ENCODE assay signal across 20 cellular contexts in the genomic region with DNA sequence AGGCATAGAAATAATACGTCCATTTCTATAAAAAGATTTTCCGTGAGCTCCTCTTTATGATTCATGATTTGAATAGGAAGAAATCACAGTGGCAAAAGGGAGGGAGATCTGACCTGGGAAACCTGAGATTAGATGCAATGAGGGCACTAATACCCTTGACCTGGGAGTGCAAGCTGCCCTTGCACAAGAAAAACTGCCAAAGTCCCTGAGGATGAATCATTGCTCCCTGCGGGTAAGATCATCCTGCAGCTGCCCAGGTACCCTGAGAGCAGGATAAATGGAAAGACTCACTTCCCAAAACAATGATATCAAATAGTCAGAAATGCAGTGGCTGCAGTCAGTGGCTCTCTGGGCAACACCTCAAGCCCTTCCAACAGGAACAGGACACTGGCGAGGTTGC. TPM values are rescaled to one million over a fixed set of nuclear protein-coding genes. Genes with fewer than 3 reads are reported as not detected.
DNase-seq lines count a peak whose midpoint lies in the region; ATAC-seq and TF ChIP-seq lines count a peak whose summit lies in the region.
"Had no signal": no experiment of that assay in that cellular context is flagged by ENCODE, and none has a peak within 500 bp of the region (broad histone marks: within the 10 kb centered on the region; RNA-seq: fewer than 3 reads in every experiment).

No MANE protein-coding gene starts in this region.

- no peak overlapping the region for H2BK5ac ChIP-seq in trophoblast cell (ENCODE audit: low read depth, low read length, poor library complexity)

- H2AK5ac ChIP-seq in trophoblast cell (ENCODE audit: low read length): no peak overlapping the region

- H3K27me3 ChIP-seq in heart right ventricle (no peaks in the 10 kb centered on the region), trophoblast cell (ENCODE audit: insufficient read depth, low read length) (no peaks in the 10 kb centered on the region)
- H3K27me3 ChIP-seq in effector memory CD4-positive, alpha-beta T cell (replicated peaks; ENCODE audit: control insufficient read depth, insufficient read depth, low read length, poor library complexity, severe bottlenecking): no peaks in the 10 kb centered on the region

- H3K36me3 ChIP-seq in heart right ventricle (peaks cover 0 to 51% (median 28%) of the 10 kb centered on the region in 9 donors), trophoblast cell (ENCODE audit: control insufficient read depth in 1 of 2, insufficient read depth in 2 of 2, low read length in 2 of 2) (peaks cover 21 to 37% of the 10 kb centered on the region in 2 experiments)
- no peaks in the 10 kb centered on the region for H3K36me3 ChIP-seq in effector memory CD4-positive, alpha-beta T cell (ENCODE audit: control insufficient read depth, insufficient read depth, low read length)

- 45 to 63% methylated on average over 4 of the region's 4 CpGs for WGBS in heart right ventricle, 2 donors
- no CpG with 5 or more reads among the region's 4 CpGs for WGBS in trophoblast cell (ENCODE audit: extremely low coverage, insufficient coverage, insufficient read length)

- H3K23ac ChIP-seq in trophoblast cell (ENCODE audit: low read length): no peak overlapping the region

- H3K9me3 ChIP-seq in heart right ventricle (no peaks in the 10 kb centered on the region), trophoblast cell (ENCODE audit: insufficient read depth, low read depth, low read length) (no peaks in the 10 kb centered on the region)
- H3K9me3 ChIP-seq in effector memory CD4-positive, alpha-beta T cell (ENCODE audit: control insufficient read depth, low read length): no peaks in the 10 kb centered on the region

- peak overlapping the region; percentile 17 to 95 (median 62) for H3K27ac ChIP-seq in heart right ventricle
- no peak overlapping the region for H3K27ac ChIP-seq in trophoblast cell (ENCODE audit: low read depth, low read length)
- no peak overlapping the region for H3K27ac ChIP-seq in effector memory CD4-positive, alpha-beta T cell (ENCODE audit: insufficient read depth, low read length, poor library complexity, severe bottlenecking)

- H2BK120ac ChIP-seq in trophoblast cell (ENCODE audit: insufficient read depth, low read length, poor library complexity): no peak overlapping the region

- no peak overlapping the region for H4K8ac ChIP-seq in trophoblast cell (ENCODE audit: low read depth, low read length)

- peak overlapping the region; percentile 64 for H3K4ac ChIP-seq in trophoblast cell (ENCODE audit: low read depth, low read length)

- H4K91ac ChIP-seq in trophoblast cell (ENCODE audit: low read depth, low read length): no peak overlapping the region

- peak in 3 of 8 donors; percentile 2 to 7 (median 4) for ATAC-seq in heart right ventricle
- ATAC-seq: activated CD8-positive, alpha-beta T cell treated with anti-CD3 and anti-CD28 coated beads for 36 hours; activated naive CD4-positive, alpha-beta T cell treated with anti-CD3 and anti-CD28 coated beads, Interleukin-2, amount 50 U/mL, for 72 hours; activated T-cell treated with anti-CD3 and anti-CD28 coated beads, Interleukin-2, amount 50 U/mL, for 4 hours; WTC11 had no signal

- H3K4me3 ChIP-seq in heart right ventricle: no peak overlapping the region
- no peak overlapping the region for H3K4me3 ChIP-seq in trophoblast cell (ENCODE audit: low read depth, low read length)
- H3K4me3 ChIP-seq in effector memory CD4-positive, alpha-beta T cell (ENCODE audit: insufficient read depth, low read depth, low read length, poor library complexity, severe bottlenecking): no peak overlapping the region

- no peak overlapping the region for H3K18ac ChIP-seq in trophoblast cell (ENCODE audit: low read length)

- no peak overlapping the region for H3K14ac ChIP-seq in trophoblast cell (ENCODE audit: low read length)

- no peak overlapping the region for H3K9ac ChIP-seq in trophoblast cell (ENCODE audit: low read length)

- intact Hi-C loops in heart right ventricle (cut with DNase I): loop anchor here in 1 of 10 donors (5.0 kb wide), 1 partner anchor 110 kb away; no protein-coding TSS in a partner anchor

- no peak overlapping the region for H2AFZ ChIP-seq in trophoblast cell (ENCODE audit: insufficient read depth, low read length, poor library complexity)

- no peak overlapping the region for H4K12ac ChIP-seq in trophoblast cell (ENCODE audit: low read depth, low read length)

- peaks cover 20 to 100% (median 70%) of the 10 kb centered on the region in 9 donors for H3K4me1 ChIP-seq in heart right ventricle
- peaks cover 2 to 7% of the 10 kb centered on the region in 2 experiments for H3K4me1 ChIP-seq in trophoblast cell (ENCODE audit: control insufficient read depth in 1 of 2, insufficient read depth in 2 of 2, low read length in 2 of 2)
- no peaks in the 10 kb centered on the region for H3K4me1 ChIP-seq in effector memory CD4-positive, alpha-beta T cell (ENCODE audit: control insufficient read depth, insufficient read depth, low read length, poor library complexity, severe bottlenecking)

- H3K4me2 ChIP-seq in trophoblast cell (ENCODE audit: low read length): no peak overlapping the region

- H3K79me1 ChIP-seq in trophoblast cell (ENCODE audit: low read length): no peaks in the 10 kb centered on the region

- H3K79me2 ChIP-seq in trophoblast cell (ENCODE audit: control insufficient read depth, insufficient read depth, low read length, poor library complexity): peaks cover 2% of the 10 kb centered on the region

- TF ChIP-seq CTCF in heart right ventricle (IDR thresholded peaks at IDR 0.05): no peak

- H2BK12ac ChIP-seq in trophoblast cell (ENCODE audit: low read length): no peak overlapping the region

- DNase-seq in HCEC 1CT (peak; percentile 26), RPMI7951 (ENCODE audit: low read depth) (peak; percentile 52), heart right ventricle (no peak), trophoblast cell (peak; percentile 92 to 95), NCI-H2029 (lab: John Stamatoyannopoulos, UW) (no peak), DMS153 (lab: John Stamatoyannopoulos, UW) (no peak), RKO (ENCODE audit: low spot score) (no peak)
- DNase-seq in effector memory CD4-positive, alpha-beta T cell: no peak
- DNase-seq: activated CD8-positive, alpha-beta T cell treated with anti-CD3 and anti-CD28 coated beads for 36 hours; activated T-cell treated with anti-CD3 and anti-CD28 coated beads, Interleukin-2, amount 50 U/mL, for 4 hours; CD8-positive, alpha-beta memory T cell; H9; head of caudate nucleus; NCI-H1930; NCI-H446; NK-92 treated with Interleukin-12 subunit alpha and Interleukin-12 subunit beta, amount 100 ng/mL, for 24 hours; SHP77 treated with DMSO at 0.1 percent for 48 hours; stimulated activated naive CD4-positive, alpha-beta T cell treated with Interleukin-2 at 50 U/mL for 16 hours had no signal

RNA-seq across cellular contexts. Expression of gene FHL2, which starts 11.6 kb away (rescaled TPM):
- 124 and 149 TPM in 2 replicates for total RNA-seq in RPMI7951 (2014; rRNA removed; shearing (Covaris generic))
- 1,000 to 10,000 TPM in 9 of 10 donors, 100 to 1,000 TPM in 1; 598 to 2,354 (median 1,687) TPM for total RNA-seq in heart right ventricle
- polyA plus RNA-seq in heart right ventricle: 100 to 1,000 TPM; 437 to 653 TPM
- 83.4 and 89.8 TPM in 2 replicates for polyA plus RNA-seq in trophoblast cell (2013)

RNA-seq across cellular contexts. Expression of gene C2orf49, which starts 49.9 kb away (rescaled TPM):
- 21.7 and 26.2 TPM in 2 replicates for total RNA-seq in RPMI7951 (2014; rRNA removed; shearing (Covaris generic))
- 10 to 100 TPM; 12.2 to 22.9 (median 17.2) TPM for total RNA-seq in heart right ventricle
- polyA plus RNA-seq in heart right ventricle: 1 to 10 TPM; 9.0 to 9.1 TPM
- 34.1 and 35.9 TPM in 2 replicates for polyA plus RNA-seq in trophoblast cell (2013)

RNA-seq across cellular contexts. Expression of gene TGFBRAP1, which starts 57.7 kb away (rescaled TPM):
- 11.6 and 12.3 TPM in 2 replicates for total RNA-seq in RPMI7951 (2014; rRNA removed; shearing (Covaris generic))
- 10 to 100 TPM in 9 of 10 donors, 1 to 10 TPM in 1; 8.3 to 12.7 (median 10.5) TPM for total RNA-seq in heart right ventricle
- 1 to 10 TPM; 2.1 to 3.4 TPM for polyA plus RNA-seq in heart right ventricle
- 16.6 and 17.3 TPM in 2 replicates for polyA plus RNA-seq in trophoblast cell (2013)

Comparison
In these comparisons a context has a peak if more than half of its experiments do, and no peak if none do; other contexts are left out.
1. DNase-seq: peak in HCEC 1CT (single experiment), RPMI7951 (single experiment) and trophoblast cell (2 of 2); none in heart right ventricle (0 of 2), NCI-H2029 (single experiment), effector memory CD4-positive, alpha-beta T cell (0 of 3), DMS153 (single experiment) and RKO (single experiment).
2. H3K27ac ChIP-seq: peak in heart right ventricle (10 of 10); none in trophoblast cell (single experiment) and effector memory CD4-positive, alpha-beta T cell (single experiment).